In the genomic region with DNA sequence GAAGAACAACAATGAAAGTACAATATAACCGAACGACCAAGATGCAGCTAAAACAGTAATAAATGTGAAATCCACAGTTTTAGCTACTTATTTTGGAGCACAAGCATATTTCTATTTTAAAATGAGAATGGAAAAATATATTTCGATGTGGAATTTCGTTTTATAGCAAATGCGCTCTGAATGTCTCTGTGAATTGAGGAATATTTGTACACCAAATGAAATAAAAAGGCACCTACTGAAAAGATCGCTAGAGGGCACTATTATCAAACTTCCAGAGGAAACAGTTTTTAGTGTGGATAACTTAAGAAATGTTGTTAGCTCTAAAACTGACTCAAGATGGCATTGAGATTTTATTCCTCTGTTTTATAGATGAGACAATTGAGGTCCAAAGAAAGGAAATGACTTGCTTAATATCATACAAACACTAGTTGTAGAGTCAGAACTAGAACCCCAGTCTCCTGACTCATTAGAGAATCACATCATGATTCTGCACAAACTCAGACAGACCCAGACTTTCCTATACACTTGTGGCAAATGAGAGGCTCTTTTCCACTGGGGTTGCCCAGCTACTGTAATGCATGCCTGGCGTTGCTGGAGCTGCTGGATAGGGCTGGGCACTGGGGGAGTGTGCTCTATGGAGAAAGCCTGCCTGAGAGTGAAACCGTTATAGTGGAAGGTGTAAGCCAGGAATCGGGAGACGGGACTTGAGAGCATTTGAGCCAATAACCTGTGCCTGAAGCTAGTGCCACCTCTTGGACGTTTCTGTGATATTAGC, we compare ENCODE assay signal across 8 cellular contexts. TPM values are rescaled to one million over a fixed set of nuclear protein-coding genes. Genes with fewer than 3 reads are reported as not detected.
DNase-seq lines count a peak whose midpoint lies in the region; ATAC-seq and TF ChIP-seq lines count a peak whose summit lies in the region.

No MANE protein-coding gene starts in this region.

- peak; percentile 68 for DNase-seq in activated effector memory CD4-positive, alpha-beta T cell treated with anti-CD3 and anti-CD28 coated beads, Interleukin-2, amount 50 U/mL, for 16 hours
- no peak for DNase-seq in activated effector memory CD4-positive, alpha-beta T cell treated with Interleukin-2 at 50 U/mL for 16 hours
- DNase-seq in NCI-H1105 (lab: John Stamatoyannopoulos, UW) (peak; percentile 21), SKM-1 treated with dmso at 0.1 percent for 144 hours (lab: John Stamatoyannopoulos, UW; ENCODE audit: unreplicated experiment) (peak; percentile 26), dorsolateral prefrontal cortex (no peak), lung (ENCODE audit: low spot score) (no peak)
- peak; percentile 30 for DNase-seq in stimulated activated naive CD4-positive, alpha-beta T cell treated with Interleukin-2 at 50 U/mL for 16 hours (lab: John Stamatoyannopoulos, UW)

- intact Hi-C loops in dorsolateral prefrontal cortex (cut with DNase I): loop anchor here (2.0 to 5.0 kb wide), 4 partner anchors 52 to 234 kb away; a partner anchor contains a TSS

- H3K4me3 ChIP-seq in dorsolateral prefrontal cortex: peak overlapping the region in 54 of 59 donors; percentile 9 to 64 (median 42)
- no peak overlapping the region for H3K4me3 ChIP-seq in lung

- H3K27me3 ChIP-seq in dorsolateral prefrontal cortex: no peaks in the 10 kb centered on the region
- H3K27me3 ChIP-seq in lung (ENCODE audit: control insufficient read depth, insufficient read depth): no peaks in the 10 kb centered on the region

- TF ChIP-seq CTCF in dorsolateral prefrontal cortex (IDR thresholded peaks at IDR 0.05 in 54 of 56, conservative IDR thresholded peaks at IDR 0.05 in 2 of 56; ENCODE audit: low read depth in 1 of 56, partially characterized antibody in 56 of 56) (peak; percentile 61 to 95 (median 86)), lung (IDR thresholded peaks at IDR 0.05; ENCODE audit: control extremely low read depth, extremely low read depth) (peak; percentile 38)

- 23 to 30% methylated on average over 11 of the region's 11 CpGs for WGBS in lung, 2 donors

- H3K27ac ChIP-seq in dorsolateral prefrontal cortex (peak overlapping the region in 18 of 59 donors; percentile 8 to 63 (median 31)), lung (ENCODE audit: low read depth in 1 of 2, low read length in 1 of 2) (no peak overlapping the region)

- H3K36me3 ChIP-seq in lung (ENCODE audit: control insufficient read depth in 2 of 2, insufficient read depth in 2 of 2, low read length in 2 of 2): no peaks in the 10 kb centered on the region

- ATAC-seq in lung (ENCODE audit: insufficient read depth, low FRiP score) (peak; percentile 69), GM18519 (IDR thresholded peaks at IDR 0.05; ENCODE audit: low FRiP score, unreplicated experiment) (no peak)

- no peaks in the 10 kb centered on the region for H3K9me3 ChIP-seq in lung (ENCODE audit: control insufficient read depth in 2 of 2, insufficient read depth in 1 of 2, low read length in 1 of 2)

- H3K4me1 ChIP-seq in lung (ENCODE audit: control insufficient read depth in 2 of 2, insufficient read depth in 2 of 2, low read length in 2 of 2): peaks cover 0 to 1% of the 10 kb centered on the region in 2 donors

RNA-seq across cellular contexts. Expression of a gene that starts 51.9 kb away (rescaled TPM):
- 100 to 1,000 TPM in 3 of 120 experiments, 10 to 100 TPM in 117; 28.3 to 113 (median 64.6) TPM for total RNA-seq in dorsolateral prefrontal cortex
- total RNA-seq in lung: 10 to 100 TPM; 28.0 to 40.0 TPM
- 10 to 100 TPM; 13.2 to 17.8 TPM for polyA plus RNA-seq in lung

Comparison
In these comparisons a context has a peak if more than half of its experiments do, and no peak if none do; other contexts are left out.
1. DNase-seq: peak in activated effector memory CD4-positive, alpha-beta T cell treated with anti-CD3 and anti-CD28 coated beads, Interleukin-2, amount 50 U/mL, for 16 hours (single experiment), NCI-H1105 (single experiment), SKM-1 treated with dmso at 0.1 percent for 144 hours (single experiment) and stimulated activated naive CD4-positive, alpha-beta T cell treated with Interleukin-2 at 50 U/mL for 16 hours (single experiment); none in activated effector memory CD4-positive, alpha-beta T cell treated with Interleukin-2 at 50 U/mL for 16 hours (single experiment), dorsolateral prefrontal cortex (0 of 10) and lung (single experiment).